13 cellular contexts compared by ENCODE assay signal in genomic region chr2:216033403-216033802, GRCh38. TPM values are rescaled to one million over a fixed set of nuclear protein-coding genes. Genes with fewer than 3 reads are reported as not detected.
DNase-seq lines count a peak whose midpoint lies in the region; ATAC-seq lines count a peak whose summit lies in the region.
"Had no signal": no experiment of that assay in that cellular context is flagged by ENCODE, and none has a peak within 500 bp of the region (broad histone marks: within the 10 kb centered on the region; RNA-seq: fewer than 3 reads in every experiment).

No MANE protein-coding gene starts in this region.

- H3K9ac ChIP-seq in mesenchymal stem cell (ENCODE audit: low read length): no peak overlapping the region

- H3K4me3 ChIP-seq in mesenchymal stem cell (ENCODE audit: insufficient read depth in 1 of 2, low read depth in 1 of 2, low read length in 2 of 2): no peak overlapping the region
- H3K4me3 ChIP-seq: gastrocnemius medialis, SK-N-MC had no signal

- H3K27me3 ChIP-seq in mesenchymal stem cell (ENCODE audit: control insufficient read depth in 1 of 2, insufficient read depth in 1 of 2, low read length in 2 of 2): no peaks in the 10 kb centered on the region
- H3K27me3 ChIP-seq: gastrocnemius medialis had no signal

- no peak overlapping the region for H3K23ac ChIP-seq in mesenchymal stem cell (ENCODE audit: low read length in 2 of 2)

- H2BK15ac ChIP-seq in mesenchymal stem cell (ENCODE audit: low read depth, poor library complexity, severe bottlenecking): peak overlapping the region; percentile 19

- no peak overlapping the region for H3K4ac ChIP-seq in mesenchymal stem cell (ENCODE audit: low read depth in 1 of 2, low read length in 2 of 2)

- H2AK5ac ChIP-seq in mesenchymal stem cell (ENCODE audit: low read length, severe bottlenecking): no peak overlapping the region

- DNase-seq in mesenchymal stem cell (no peak), putamen (ENCODE audit: low spot score) (no peak), OCI-M1 (lab: John Stamatoyannopoulos, UW) (no peak), dermis blood vessel endothelial cell (no peak)
- no peak for DNase-seq in effector memory CD8-positive, alpha-beta T cell

- H3K36me3 Mint-ChIP-seq in effector memory CD8-positive, alpha-beta T cell (ENCODE audit: insufficient read depth): peaks cover 4% of the 10 kb centered on the region

- ATAC-seq in GM18870 (IDR thresholded peaks at IDR 0.05; ENCODE audit: unreplicated experiment) (peak; percentile 43), GM21723 (IDR thresholded peaks at IDR 0.05; ENCODE audit: unreplicated experiment) (peak; percentile 46), HG03159 (IDR thresholded peaks at IDR 0.05; ENCODE audit: unreplicated experiment) (peak; percentile 28)
- no peak for ATAC-seq in effector memory CD8-positive, alpha-beta T cell (replicated peaks)

- WGBS in mesenchymal stem cell: 91% methylated on average over 3 of the region's 3 CpGs

- H3K4me1 ChIP-seq in mesenchymal stem cell (ENCODE audit: control insufficient read depth, insufficient read depth, low read depth, low read length): peaks cover 10% of the 10 kb centered on the region
- H3K4me1 ChIP-seq: gastrocnemius medialis had no signal

- no peak overlapping the region for H2BK12ac ChIP-seq in mesenchymal stem cell (ENCODE audit: low read length in 2 of 2)

- no peak overlapping the region for H3K4me3 Mint-ChIP-seq in effector memory CD8-positive, alpha-beta T cell
- H3K4me3 Mint-ChIP-seq: dendritic cell treated with granulocyte-macrophage colony-stimulating factor and Interleukin-4, amounts not matched to agents 40 ng/mL and 50 ng/mL, for 4 days; mesothelial cell of epicardium; nephron progenitor cell had no signal

- no peaks in the 10 kb centered on the region for H3K27me3 Mint-ChIP-seq in effector memory CD8-positive, alpha-beta T cell
- H3K27me3 Mint-ChIP-seq: dendritic cell treated with granulocyte-macrophage colony-stimulating factor and Interleukin-4, amounts not matched to agents 40 ng/mL and 50 ng/mL, for 4 days had no signal

- H3K79me1 ChIP-seq in mesenchymal stem cell (replicated peaks; ENCODE audit: low read length, poor library complexity, severe bottlenecking): no peaks in the 10 kb centered on the region

- no peak overlapping the region for H3K14ac ChIP-seq in mesenchymal stem cell (ENCODE audit: low read length in 2 of 2)

- H2BK120ac ChIP-seq in mesenchymal stem cell (ENCODE audit: low read depth, low read length): no peak overlapping the region

- H2BK5ac ChIP-seq in mesenchymal stem cell (ENCODE audit: low read depth, low read length, poor library complexity, severe bottlenecking): no peak overlapping the region

- H4K8ac ChIP-seq in mesenchymal stem cell (ENCODE audit: low read length): no peak overlapping the region

- H3K4me1 Mint-ChIP-seq in effector memory CD8-positive, alpha-beta T cell (ENCODE audit: low read depth in 2 of 2): peaks cover 0 to 3% of the 10 kb centered on the region in 2 donors
- H3K4me1 Mint-ChIP-seq: mesothelial cell of epicardium had no signal

- no peak overlapping the region for H3K18ac ChIP-seq in mesenchymal stem cell (ENCODE audit: low read depth in 1 of 2, low read length in 2 of 2)

- no peaks in the 10 kb centered on the region for H3K9me3 ChIP-seq in mesenchymal stem cell (ENCODE audit: control insufficient read depth, low read length)
- H3K9me3 ChIP-seq: gastrocnemius medialis had no signal

- no peak overlapping the region for H3K4me2 ChIP-seq in mesenchymal stem cell (ENCODE audit: low read length, poor library complexity, severe bottlenecking)

- H3K36me3 ChIP-seq in mesenchymal stem cell (ENCODE audit: control insufficient read depth in 1 of 2, insufficient read depth in 2 of 2, low read depth in 1 of 2, low read length in 2 of 2): no peaks in the 10 kb centered on the region
- H3K36me3 ChIP-seq: gastrocnemius medialis had no signal

- no peaks in the 10 kb centered on the region for H3K9me3 Mint-ChIP-seq in effector memory CD8-positive, alpha-beta T cell
- H3K9me3 Mint-ChIP-seq: dendritic cell treated with granulocyte-macrophage colony-stimulating factor and Interleukin-4, amounts not matched to agents 40 ng/mL and 50 ng/mL, for 4 days; mesothelial cell of epicardium; nephron progenitor cell had no signal

- H3K27ac ChIP-seq in mesenchymal stem cell (ENCODE audit: low read length, poor library complexity, severe bottlenecking): no peak overlapping the region
- H3K27ac ChIP-seq: gastrocnemius medialis, SK-N-MC had no signal

- H3K27ac Mint-ChIP-seq in effector memory CD8-positive, alpha-beta T cell: no peak overlapping the region
- H3K27ac Mint-ChIP-seq: dendritic cell treated with granulocyte-macrophage colony-stimulating factor and Interleukin-4, amounts not matched to agents 40 ng/mL and 50 ng/mL, for 4 days; mesothelial cell of epicardium; nephron progenitor cell had no signal

- H4K91ac ChIP-seq in mesenchymal stem cell (ENCODE audit: low read length): no peak overlapping the region

- H2AFZ ChIP-seq in mesenchymal stem cell (ENCODE audit: low read depth, low read length): no peak overlapping the region

RNA-seq across cellular contexts. Expression of gene MREG, which starts 20.1 kb away (rescaled TPM):
- polyA plus RNA-seq in mesenchymal stem cell (2013, experiment 1 of 2): 1.2 TPM
- 1.3 TPM for polyA plus RNA-seq in mesenchymal stem cell (2013, experiment 2 of 2)
- 2.0 and 3.9 TPM in 2 replicates for total RNA-seq in dermis blood vessel endothelial cell

RNA-seq across cellular contexts. Expression of gene PECR, which starts 48.2 kb away (rescaled TPM):
- 5.5 TPM for polyA plus RNA-seq in mesenchymal stem cell (2013, experiment 1 of 2)
- polyA plus RNA-seq in mesenchymal stem cell (2013, experiment 2 of 2): 4.8 TPM
- total RNA-seq in dermis blood vessel endothelial cell: 10.2 and 18.9 TPM in 2 replicates

RNA-seq across cellular contexts. Expression of gene TMEM169, which starts 48.3 kb away (rescaled TPM):
- polyA plus RNA-seq in mesenchymal stem cell (2013, experiment 1 of 2): 1.2 TPM
- polyA plus RNA-seq in mesenchymal stem cell (2013, experiment 2 of 2): 1.2 TPM
- total RNA-seq in dermis blood vessel endothelial cell: 0.37 and 0.85 TPM in 2 replicates
- total RNA-seq: gastrocnemius medialis had no signal
